Comparison of ENCODE assay signal across 17 cellular contexts in genomic region chr1:205043866-205044265, GRCh38. TPM values are rescaled to one million over a fixed set of nuclear protein-coding genes. Genes with fewer than 3 reads are reported as not detected.
"Had no signal": no experiment of that assay in that cellular context is flagged by ENCODE, and none has a peak within 500 bp of the region (broad histone marks: within the 10 kb centered on the region; RNA-seq: fewer than 3 reads in every experiment).

No MANE protein-coding gene starts in this region.

- H3K4me3 ChIP-seq: cardiac muscle cell, SK-N-MC, skin epidermis, upper lobe of right lung had no signal

- H3K9me3 ChIP-seq: neutrophil, suprapubic skin, upper lobe of right lung had no signal

- ATAC-seq: activated CD4-positive, CD25-positive, alpha-beta regulatory T cell treated with anti-CD3 and anti-CD28 coated beads, Interleukin-2, amount 50 U/mL, for 24 hours had no signal

- H3K27ac ChIP-seq: cardiac muscle cell, coronary artery, neutrophil, SK-N-MC, skin epidermis, suprapubic skin, upper lobe of right lung had no signal

- DNase-seq: activated naive CD4-positive, alpha-beta T cell treated with Interleukin-2 at 50 U/mL for 16 hours; effector memory CD4-positive, alpha-beta T cell; foreskin melanocyte; retina; stimulated activated CD4-positive, alpha-beta T cell treated with anti-CD3 and anti-CD28 coated beads, Interleukin-4, amount 100 ng/mL, for 24 hours; stimulated activated naive CD4-positive, alpha-beta T cell; upper lobe of right lung had no signal

- H3K36me3 ChIP-seq: cardiac muscle cell, neutrophil, suprapubic skin, upper lobe of right lung had no signal

RNA-seq across cellular contexts. Expression of gene CNTN2, which starts 0.9 kb away (rescaled TPM):
- total RNA-seq: activated CD8-positive, alpha-beta memory T cell treated with anti-CD3 and anti-CD28 coated beads for 36 hours; cardiac muscle cell; fibroblast of lung; lung microvascular endothelial cell; upper lobe of right lung had no signal
- polyA plus RNA-seq: cardiac muscle cell, fibroblast of lung had no signal
